In genomic region chr17:27797390-27798091, GRCh38 we compare ENCODE assay signal across 1 cellular context.
TF ChIP-seq lines count a peak whose summit lies in the region.

No MANE protein-coding gene starts in this region.

TF ChIP-seq in SK-N-SH, 30 proteins besides CTCF, POLR2A, EP300 and RAD21:
- TF ChIP-seq FOSL2 (IDR thresholded peaks at IDR 0.05; ENCODE audit: borderline replicate concordance, low read depth) (no peak), EZH2phosphoT487 (IDR thresholded peaks at IDR 0.05; ENCODE audit: borderline replicate concordance, low read depth) (no peak), ZBTB33 (IDR thresholded peaks at IDR 0.05; ENCODE audit: borderline replicate concordance, low read depth) (no peak), USF2 (IDR thresholded peaks at IDR 0.05; ENCODE audit: borderline replicate concordance, low read depth, low read length) (no peak), YY1 (IDR thresholded peaks at IDR 0.05; ENCODE audit: low read depth) (no peak), POLR2AphosphoS5 (IDR thresholded peaks at IDR 0.05; ENCODE audit: low read depth, low read length) (no peak), CHD2 (IDR thresholded peaks at IDR 0.05; ENCODE audit: low read length, partially characterized antibody) (no peak), TCF12 (IDR thresholded peaks at IDR 0.05) (no peak), NFIC (IDR thresholded peaks at IDR 0.05; ENCODE audit: borderline replicate concordance) (no peak), REST (IDR thresholded peaks at IDR 0.05; ENCODE audit: low read depth, low read length) (no peak)
TF ChIP-seq in SK-N-SH: peak in this region for 0.
